21 cellular contexts compared by ENCODE assay signal in the genomic region with DNA sequence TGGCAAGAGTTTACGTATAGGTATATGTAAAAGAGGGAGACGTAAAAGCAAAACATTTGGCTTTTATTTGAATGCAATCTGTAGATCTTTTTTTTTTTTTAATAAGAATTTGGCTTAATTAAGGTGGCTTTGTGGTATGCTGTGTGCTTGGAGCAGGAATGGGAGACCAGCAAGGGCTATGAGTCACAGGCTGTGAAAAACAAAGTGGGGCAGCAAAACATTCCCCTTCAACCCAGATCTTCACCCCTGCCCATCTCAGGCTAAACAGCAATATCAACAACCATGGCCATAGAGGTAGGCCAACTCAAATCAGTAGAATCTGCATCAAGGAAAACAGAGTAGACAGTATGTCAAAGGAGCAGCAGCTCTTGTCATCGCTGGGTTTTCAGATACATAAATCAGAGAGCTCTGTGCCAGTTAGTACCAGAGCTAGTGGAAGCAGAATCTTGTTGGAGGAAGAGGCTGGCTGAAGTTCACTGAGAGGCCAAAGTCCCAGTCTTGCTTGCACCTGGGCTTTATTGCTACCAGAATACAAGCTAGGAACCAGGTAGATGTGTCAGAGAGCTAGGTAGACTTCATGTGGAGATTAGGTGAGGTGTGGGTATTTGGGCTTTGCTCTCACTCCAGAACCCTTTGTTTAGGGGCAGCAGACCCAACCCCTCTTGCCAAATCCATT.
"Had no signal": no experiment of that assay in that cellular context is flagged by ENCODE, and none has a peak within 500 bp of the region (broad histone marks: within the 10 kb centered on the region; RNA-seq: fewer than 3 reads in every experiment).

No MANE protein-coding gene starts in this region.

- H3K27me3 ChIP-seq: breast epithelium, thyroid gland had no signal

- H3K36me3 ChIP-seq: breast epithelium, heart left ventricle, left lung, sigmoid colon, spleen, thyroid gland, upper lobe of right lung had no signal

- H3K9me3 Mint-ChIP-seq: activated CD4-positive, alpha-beta memory T cell treated with anti-CD3 and anti-CD28 coated beads, Interleukin-2, amount 10 ng/mL, durations not matched to agents 7 days and 5 days; activated CD4-positive, alpha-beta T cell treated with anti-CD3 and anti-CD28 coated beads, Interleukin-2, amount 10 ng/mL, durations not matched to agents 24 days and 14 days; activated T-cell treated with anti-CD3 and anti-CD28 coated beads, Interleukin-2, amount 50 U/mL, for 72 hours; nephron progenitor cell had no signal

- DNase-seq: activated CD4-positive, alpha-beta memory T cell treated with anti-CD3 and anti-CD28 coated beads, Interleukin-2, amount 10 ng/mL, durations not matched to agents 7 days and 5 days; activated CD4-positive, alpha-beta T cell treated with anti-CD3 and anti-CD28 coated beads, Interleukin-2, amount 10 ng/mL, durations not matched to agents 24 days and 14 days; activated effector memory CD4-positive, alpha-beta T cell treated with anti-CD3 and anti-CD28 coated beads, Interleukin-2, amount 50 U/mL, for 16 hours; activated naive CD4-positive, alpha-beta T cell treated with anti-CD3 and anti-CD28 coated beads, Interleukin-2, amount 50 U/mL, for 16 hours; activated T-cell treated with anti-CD3 and anti-CD28 coated beads, Interleukin-2, amount 50 U/mL, for 72 hours; aorta; heart left ventricle; left lung; nephron progenitor cell; sigmoid colon; spleen; stimulated activated CD4-positive, alpha-beta T cell treated with anti-CD3 and anti-CD28 coated beads, Interleukin-4, amount 100 ng/mL, for 1 hour; stimulated activated naive CD8-positive, alpha-beta T cell treated with anti-CD3 and anti-CD28 coated beads, Interleukin-15, Interleukin-2, amounts not matched to agents 100 U/mL and 50 U/mL, for 24 hours; thyroid gland; upper lobe of right lung had no signal

- H3K4me3 ChIP-seq: breast epithelium, coronary artery, heart left ventricle, left lung, sigmoid colon, SK-N-MC, spleen, thyroid gland, upper lobe of right lung had no signal

- H3K27ac ChIP-seq: breast epithelium, coronary artery, epithelial cell of prostate, heart left ventricle, left lung, sigmoid colon, SK-N-MC, spleen, thyroid gland, upper lobe of right lung had no signal

- H3K4me3 Mint-ChIP-seq: activated CD4-positive, alpha-beta memory T cell treated with anti-CD3 and anti-CD28 coated beads, Interleukin-2, amount 10 ng/mL, durations not matched to agents 7 days and 5 days; activated CD4-positive, alpha-beta T cell treated with anti-CD3 and anti-CD28 coated beads, Interleukin-2, amount 10 ng/mL, durations not matched to agents 24 days and 14 days; activated T-cell treated with anti-CD3 and anti-CD28 coated beads, Interleukin-2, amount 50 U/mL, for 72 hours; central memory CD8-positive, alpha-beta T cell; nephron progenitor cell had no signal

- H3K4me1 ChIP-seq: breast epithelium, upper lobe of right lung had no signal

- ATAC-seq: activated CD4-positive, CD25-positive, alpha-beta regulatory T cell treated with anti-CD3 and anti-CD28 coated beads, Interleukin-2, amount 50 U/mL, for 24 hours; activated T-cell treated with anti-CD3 and anti-CD28 coated beads, Interleukin-2, amount 50 U/mL, for 72 hours; heart left ventricle; left lung; stimulated activated naive CD8-positive, alpha-beta T cell treated with anti-CD3 and anti-CD28 coated beads, Interleukin-15, Interleukin-2, amounts not matched to agents 100 U/mL and 50 U/mL, for 24 hours; upper lobe of right lung had no signal

- H3K9me3 ChIP-seq: breast epithelium, heart left ventricle, left lung, sigmoid colon, spleen, thyroid gland, upper lobe of right lung had no signal

- H3K27ac Mint-ChIP-seq: activated CD4-positive, alpha-beta memory T cell treated with anti-CD3 and anti-CD28 coated beads, Interleukin-2, amount 10 ng/mL, durations not matched to agents 7 days and 5 days; activated CD4-positive, alpha-beta T cell treated with anti-CD3 and anti-CD28 coated beads, Interleukin-2, amount 10 ng/mL, durations not matched to agents 24 days and 14 days; activated T-cell treated with anti-CD3 and anti-CD28 coated beads, Interleukin-2, amount 50 U/mL, for 72 hours; nephron progenitor cell had no signal
